ENCODE assay signal across 19 cellular contexts in the genomic region with DNA sequence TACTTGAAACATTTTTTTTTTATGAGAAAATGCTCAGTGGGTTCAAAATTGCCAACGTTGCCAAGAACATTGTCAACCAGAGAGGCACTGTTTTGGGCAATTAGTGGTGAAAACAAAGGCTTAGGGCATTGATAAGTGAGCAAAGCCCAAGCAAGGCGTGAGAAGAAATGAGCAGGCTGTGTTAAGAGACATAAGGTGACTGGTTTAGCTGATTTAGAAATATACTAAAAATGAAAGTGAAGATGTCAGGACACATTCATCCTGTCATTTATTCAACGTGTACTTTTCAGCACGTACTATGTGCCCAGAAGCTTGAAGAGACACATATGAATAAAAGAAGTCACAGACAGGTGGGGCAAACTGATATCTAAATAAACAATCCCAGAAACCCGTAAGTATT. TPM values are rescaled to one million over a fixed set of nuclear protein-coding genes. Genes with fewer than 3 reads are reported as not detected.
DNase-seq lines count a peak whose midpoint lies in the region; ATAC-seq and TF ChIP-seq lines count a peak whose summit lies in the region.
"Had no signal": no experiment of that assay in that cellular context is flagged by ENCODE, and none has a peak within 500 bp of the region (broad histone marks: within the 10 kb centered on the region; RNA-seq: fewer than 3 reads in every experiment).

No MANE protein-coding gene starts in this region.

- no peaks in the 10 kb centered on the region for H3K36me3 ChIP-seq in CD8-positive, alpha-beta T cell (ENCODE audit: insufficient read depth, low read length)
- H3K36me3 ChIP-seq: brain microvascular endothelial cell, esophagus squamous epithelium, right atrium auricular region had no signal

- no peak for ATAC-seq in CD8-positive, alpha-beta T cell
- ATAC-seq in GM18502 (IDR thresholded peaks at IDR 0.05; ENCODE audit: poor library complexity, unreplicated experiment) = peak; percentile 84
- ATAC-seq in HG02870 (IDR thresholded peaks at IDR 0.05; ENCODE audit: unreplicated experiment) = peak; percentile 66
- ATAC-seq in central memory CD8-positive, alpha-beta T cell (replicated peaks; ENCODE audit: extremely low read depth, poor library complexity, severe bottlenecking) = peak; percentile 68
- no peak for ATAC-seq in HG02759 (IDR thresholded peaks at IDR 0.05; ENCODE audit: unreplicated experiment)
- ATAC-seq: heart right ventricle had no signal

- no peak overlapping the region for H3K4me3 ChIP-seq in CD8-positive, alpha-beta T cell (ENCODE audit: low read depth, low read length)
- H3K4me3 ChIP-seq: esophagus squamous epithelium, heart right ventricle, right atrium auricular region had no signal

- peaks cover 21% of the 10 kb centered on the region for H3K4me1 ChIP-seq in CD8-positive, alpha-beta T cell (ENCODE audit: insufficient read depth, low read length)
- H3K4me1 ChIP-seq: esophagus squamous epithelium, right atrium auricular region had no signal

- CTCF ChIA-PET in CD8-positive, alpha-beta T cell (lab: Charles Lee) = interaction anchor here (1.3 kb wide), 1 partner anchor 96 kb away, joined by 3 read pairs; no protein-coding TSS in a partner anchor

- TF ChIP-seq CTCF in CD8-positive, alpha-beta T cell (IDR thresholded peaks at IDR 0.05) = no peak

- no peak for DNase-seq in CD8-positive, alpha-beta T cell
- DNase-seq in central memory CD8-positive, alpha-beta T cell (ENCODE audit: low spot score in 2 of 2) = no peak
- DNase-seq in head of caudate nucleus (no peak), GM03348 (ENCODE audit: low spot score) (no peak)
- DNase-seq: activated CD8-positive, alpha-beta memory T cell treated with anti-CD3 and anti-CD28 coated beads for 24 hours; activated naive CD4-positive, alpha-beta T cell; brain microvascular endothelial cell; DMS53; esophagus squamous epithelium; heart right ventricle; kidney; NCI-H510A; nucleus accumbens; OCI-M1 had no signal

- peak overlapping the region; percentile 4 for H3K27ac ChIP-seq in CD8-positive, alpha-beta T cell (ENCODE audit: low read depth, low read length)
- H3K27ac ChIP-seq: brain microvascular endothelial cell, esophagus squamous epithelium, heart right ventricle, right atrium auricular region had no signal

- peaks cover 22% of the 10 kb centered on the region for H3K36me3 Mint-ChIP-seq in CD8-positive, alpha-beta T cell
- peaks cover 15% of the 10 kb centered on the region for H3K36me3 Mint-ChIP-seq in central memory CD8-positive, alpha-beta T cell (ENCODE audit: insufficient read depth)

- intact Hi-C loops in CD8-positive, alpha-beta T cell (cut with DNase I, micrococcal nuclease) = no loop called here
- intact Hi-C loops in head of caudate nucleus (cut with DNase I) = no loop called here

- H3K27me3 Mint-ChIP-seq in CD8-positive, alpha-beta T cell (ENCODE audit: low read depth) = no peaks in the 10 kb centered on the region
- no peaks in the 10 kb centered on the region for H3K27me3 Mint-ChIP-seq in central memory CD8-positive, alpha-beta T cell
- H3K27me3 Mint-ChIP-seq: B cell had no signal

- POLR2A ChIA-PET in CD8-positive, alpha-beta T cell (lab: Charles Lee) = no interaction called here

- no peak overlapping the region for H3K4me3 Mint-ChIP-seq in CD8-positive, alpha-beta T cell
- peak overlapping the region; percentile 66 for H3K4me3 Mint-ChIP-seq in central memory CD8-positive, alpha-beta T cell
- H3K4me3 Mint-ChIP-seq: B cell had no signal

- no peaks in the 10 kb centered on the region for H3K9me3 ChIP-seq in CD8-positive, alpha-beta T cell (ENCODE audit: low read length)
- H3K9me3 ChIP-seq: esophagus squamous epithelium, heart right ventricle, right atrium auricular region had no signal

- H3K9me3 Mint-ChIP-seq in CD8-positive, alpha-beta T cell = no peaks in the 10 kb centered on the region
- H3K9me3 Mint-ChIP-seq in central memory CD8-positive, alpha-beta T cell = no peaks in the 10 kb centered on the region

- H3K4me1 Mint-ChIP-seq in CD8-positive, alpha-beta T cell (ENCODE audit: low read depth) = peaks cover 54% of the 10 kb centered on the region
- peaks cover 52% of the 10 kb centered on the region for H3K4me1 Mint-ChIP-seq in central memory CD8-positive, alpha-beta T cell

- H3K27ac Mint-ChIP-seq in CD8-positive, alpha-beta T cell = peak overlapping the region; percentile 81
- peak overlapping the region; percentile 94 for H3K27ac Mint-ChIP-seq in central memory CD8-positive, alpha-beta T cell (ENCODE audit: low read depth)
- H3K27ac Mint-ChIP-seq: B cell had no signal

- no peaks in the 10 kb centered on the region for H3K27me3 ChIP-seq in CD8-positive, alpha-beta T cell (ENCODE audit: insufficient read depth, low read length)
- H3K27me3 ChIP-seq: brain microvascular endothelial cell, esophagus squamous epithelium, heart right ventricle, right atrium auricular region had no signal

RNA-seq across cellular contexts. Expression of gene AOAH, which starts 31.9 kb away (rescaled TPM):
- 10 to 100 TPM; 30.8 to 35.2 TPM for total RNA-seq in CD8-positive, alpha-beta T cell

Comparison
In these comparisons a context has a peak if more than half of its experiments do, and no peak if none do; other contexts are left out.
1. ATAC-seq: peak in GM18502 (single experiment), HG02870 (single experiment) and central memory CD8-positive, alpha-beta T cell (single experiment); none in CD8-positive, alpha-beta T cell (single experiment) and HG02759 (single experiment).